1 cellular context compared by ENCODE assay signal in the genomic region with DNA sequence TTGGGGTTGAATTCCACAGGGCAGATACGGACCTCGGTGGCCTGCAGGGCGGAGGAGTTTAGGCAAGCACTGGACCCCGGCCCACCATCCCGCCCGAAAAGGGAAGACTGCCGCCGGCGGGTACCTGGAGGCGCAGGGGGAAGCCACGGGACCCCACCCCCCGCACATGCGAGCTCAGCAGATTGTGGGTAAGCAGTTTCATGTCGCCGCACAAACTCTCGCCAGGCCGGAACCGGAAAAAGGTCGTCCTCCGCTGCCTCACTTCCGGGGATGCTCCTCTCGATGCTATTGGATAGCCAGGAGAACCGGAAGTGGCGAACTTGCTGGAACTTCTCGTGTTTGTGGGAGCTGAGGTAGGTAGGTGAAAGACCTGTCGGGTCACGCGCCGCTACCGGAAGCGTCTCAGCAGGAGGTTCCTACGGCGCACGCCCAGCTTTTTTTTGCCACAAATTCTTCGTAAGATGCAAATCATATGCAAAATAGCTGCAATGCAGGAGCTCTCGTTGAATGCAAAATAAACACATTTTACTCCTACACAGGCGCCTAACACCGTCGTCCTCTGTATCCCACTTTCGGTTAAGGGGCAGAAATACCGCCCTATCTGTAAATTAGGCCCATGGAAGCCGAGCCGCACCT.
A peak's percentile ranks its signal among the peaks of the same experiment; 100 is the strongest.
TF ChIP-seq lines count a peak whose summit lies in the region.

A gene (minus strand): TSS at position 235 of the 636 bp plus-strand sequence. CDS start 33 bp downstream, at position 202.

TF ChIP-seq in K562, 482 proteins besides CTCF, POLR2A, EP300 and RAD21 (continued from another document and continues in another):
- TF ChIP-seq, protein P1, sequence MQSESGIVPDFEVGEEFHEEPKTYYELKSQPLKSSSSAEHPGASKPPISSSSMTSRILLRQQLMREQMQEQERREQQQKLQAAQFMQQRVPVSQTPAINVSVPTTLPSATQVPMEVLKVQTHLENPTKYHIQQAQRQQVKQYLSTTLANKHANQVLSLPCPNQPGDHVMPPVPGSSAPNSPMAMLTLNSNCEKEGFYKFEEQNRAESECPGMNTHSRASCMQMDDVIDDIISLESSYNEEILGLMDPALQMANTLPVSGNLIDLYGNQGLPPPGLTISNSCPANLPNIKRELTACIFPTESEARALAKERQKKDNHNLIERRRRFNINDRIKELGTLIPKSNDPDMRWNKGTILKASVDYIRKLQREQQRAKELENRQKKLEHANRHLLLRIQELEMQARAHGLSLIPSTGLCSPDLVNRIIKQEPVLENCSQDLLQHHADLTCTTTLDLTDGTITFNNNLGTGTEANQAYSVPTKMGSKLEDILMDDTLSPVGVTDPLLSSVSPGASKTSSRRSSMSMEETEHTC (IDR thresholded peaks at IDR 0.05): peak; percentile 93; the same call in 1 of the 2 replicates
- peak; percentile 72 for TF ChIP-seq NR2C1 (IDR thresholded peaks at IDR 0.05)
- TF ChIP-seq NR2C1 (tag; IDR thresholded peaks at IDR 0.05): peak; percentile 45
- TF ChIP-seq, protein P2, sequence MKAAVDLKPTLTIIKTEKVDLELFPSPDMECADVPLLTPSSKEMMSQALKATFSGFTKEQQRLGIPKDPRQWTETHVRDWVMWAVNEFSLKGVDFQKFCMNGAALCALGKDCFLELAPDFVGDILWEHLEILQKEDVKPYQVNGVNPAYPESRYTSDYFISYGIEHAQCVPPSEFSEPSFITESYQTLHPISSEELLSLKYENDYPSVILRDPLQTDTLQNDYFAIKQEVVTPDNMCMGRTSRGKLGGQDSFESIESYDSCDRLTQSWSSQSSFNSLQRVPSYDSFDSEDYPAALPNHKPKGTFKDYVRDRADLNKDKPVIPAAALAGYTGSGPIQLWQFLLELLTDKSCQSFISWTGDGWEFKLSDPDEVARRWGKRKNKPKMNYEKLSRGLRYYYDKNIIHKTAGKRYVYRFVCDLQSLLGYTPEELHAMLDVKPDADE (conservative IDR thresholded peaks at IDR 0.05; ENCODE audit: control insufficient read depth, low read depth, low read length): peak; percentile 43; the same call in 1 of the 2 replicates
- TF ChIP-seq TBL1XR1 (IDR thresholded peaks at IDR 0.05; ENCODE audit: low read length in 2 of 2): no peak
- TF ChIP-seq, protein P3, sequence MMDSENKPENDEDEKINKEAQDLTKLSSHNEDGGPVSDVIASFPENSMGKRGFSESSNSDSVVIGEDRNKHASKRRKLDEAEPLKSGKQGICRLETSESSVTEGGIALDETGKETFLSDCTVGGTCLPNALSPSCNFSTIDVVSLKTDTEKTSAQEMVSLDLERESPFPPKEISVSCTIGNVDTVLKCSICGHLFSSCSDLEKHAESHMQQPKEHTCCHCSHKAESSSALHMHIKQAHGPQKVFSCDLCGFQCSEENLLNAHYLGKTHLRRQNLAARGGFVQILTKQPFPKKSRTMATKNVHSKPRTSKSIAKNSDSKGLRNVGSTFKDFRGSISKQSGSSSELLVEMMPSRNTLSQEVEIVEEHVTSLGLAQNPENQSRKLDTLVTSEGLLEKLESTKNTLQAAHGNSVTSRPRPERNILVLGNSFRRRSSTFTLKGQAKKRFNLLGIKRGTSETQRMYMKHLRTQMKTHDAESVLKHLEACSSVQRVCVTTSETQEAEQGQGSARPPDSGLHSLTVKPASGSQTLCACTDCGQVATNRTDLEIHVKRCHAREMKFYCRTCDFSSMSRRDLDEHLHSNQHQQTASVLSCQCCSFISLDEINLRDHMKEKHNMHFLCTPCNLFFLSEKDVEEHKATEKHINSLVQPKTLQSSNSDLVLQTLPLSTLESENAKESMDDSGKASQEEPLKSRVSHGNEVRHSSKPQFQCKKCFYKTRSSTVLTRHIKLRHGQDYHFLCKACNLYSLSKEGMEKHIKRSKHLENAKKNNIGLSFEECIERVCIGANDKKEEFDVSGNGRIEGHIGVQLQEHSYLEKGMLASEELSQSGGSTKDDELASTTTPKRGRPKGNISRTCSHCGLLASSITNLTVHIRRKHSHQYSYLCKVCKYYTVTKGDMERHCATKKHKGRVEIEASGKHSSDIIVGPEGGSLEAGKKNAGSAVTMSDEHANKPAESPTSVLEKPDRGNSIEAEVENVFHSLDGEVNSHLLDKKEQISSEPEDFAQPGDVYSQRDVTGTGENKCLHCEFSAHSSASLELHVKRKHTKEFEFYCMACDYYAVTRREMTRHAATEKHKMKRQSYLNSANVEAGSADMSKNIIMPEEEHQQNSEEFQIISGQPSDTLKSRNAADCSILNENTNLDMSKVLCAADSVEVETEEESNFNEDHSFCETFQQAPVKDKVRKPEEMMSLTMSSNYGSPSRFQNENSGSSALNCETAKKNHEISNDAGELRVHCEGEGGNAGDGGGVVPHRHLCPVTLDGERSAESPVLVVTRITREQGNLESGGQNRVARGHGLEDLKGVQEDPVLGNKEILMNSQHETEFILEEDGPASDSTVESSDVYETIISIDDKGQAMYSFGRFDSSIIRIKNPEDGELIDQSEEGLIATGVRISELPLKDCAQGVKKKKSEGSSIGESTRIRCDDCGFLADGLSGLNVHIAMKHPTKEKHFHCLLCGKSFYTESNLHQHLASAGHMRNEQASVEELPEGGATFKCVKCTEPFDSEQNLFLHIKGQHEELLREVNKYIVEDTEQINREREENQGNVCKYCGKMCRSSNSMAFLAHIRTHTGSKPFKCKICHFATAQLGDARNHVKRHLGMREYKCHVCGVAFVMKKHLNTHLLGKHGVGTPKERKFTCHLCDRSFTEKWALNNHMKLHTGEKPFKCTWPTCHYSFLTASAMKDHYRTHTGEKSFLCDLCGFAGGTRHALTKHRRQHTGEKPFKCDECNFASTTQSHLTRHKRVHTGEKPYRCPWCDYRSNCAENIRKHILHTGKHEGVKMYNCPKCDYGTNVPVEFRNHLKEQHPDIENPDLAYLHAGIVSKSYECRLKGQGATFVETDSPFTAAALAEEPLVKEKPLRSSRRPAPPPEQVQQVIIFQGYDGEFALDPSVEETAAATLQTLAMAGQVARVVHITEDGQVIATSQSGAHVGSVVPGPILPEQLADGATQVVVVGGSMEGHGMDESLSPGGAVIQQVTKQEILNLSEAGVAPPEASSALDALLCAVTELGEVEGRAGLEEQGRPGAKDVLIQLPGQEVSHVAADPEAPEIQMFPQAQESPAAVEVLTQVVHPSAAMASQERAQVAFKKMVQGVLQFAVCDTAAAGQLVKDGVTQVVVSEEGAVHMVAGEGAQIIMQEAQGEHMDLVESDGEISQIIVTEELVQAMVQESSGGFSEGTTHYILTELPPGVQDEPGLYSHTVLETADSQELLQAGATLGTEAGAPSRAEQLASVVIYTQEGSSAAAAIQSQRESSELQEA (IDR thresholded peaks at IDR 0.05; ENCODE audit: low read depth): no peak
- no peak for TF ChIP-seq CBX8 (IDR thresholded peaks at IDR 0.05; ENCODE audit: borderline replicate concordance, extremely low read depth, low read depth, low read length, poor library complexity, severe bottlenecking)
- TF ChIP-seq ZNF551 (CRISPR knock-in tag; IDR thresholded peaks at IDR 0.05): no peak
- TF ChIP-seq, protein P4, sequence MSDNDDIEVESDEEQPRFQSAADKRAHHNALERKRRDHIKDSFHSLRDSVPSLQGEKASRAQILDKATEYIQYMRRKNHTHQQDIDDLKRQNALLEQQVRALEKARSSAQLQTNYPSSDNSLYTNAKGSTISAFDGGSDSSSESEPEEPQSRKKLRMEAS (CRISPR knock-in tag; IDR thresholded peaks at IDR 0.05): peak; percentile 78
- TF ChIP-seq ETV5 (CRISPR knock-in tag; IDR thresholded peaks at IDR 0.05; ENCODE audit: low read depth): peak; percentile 93
- TF ChIP-seq, protein P5, sequence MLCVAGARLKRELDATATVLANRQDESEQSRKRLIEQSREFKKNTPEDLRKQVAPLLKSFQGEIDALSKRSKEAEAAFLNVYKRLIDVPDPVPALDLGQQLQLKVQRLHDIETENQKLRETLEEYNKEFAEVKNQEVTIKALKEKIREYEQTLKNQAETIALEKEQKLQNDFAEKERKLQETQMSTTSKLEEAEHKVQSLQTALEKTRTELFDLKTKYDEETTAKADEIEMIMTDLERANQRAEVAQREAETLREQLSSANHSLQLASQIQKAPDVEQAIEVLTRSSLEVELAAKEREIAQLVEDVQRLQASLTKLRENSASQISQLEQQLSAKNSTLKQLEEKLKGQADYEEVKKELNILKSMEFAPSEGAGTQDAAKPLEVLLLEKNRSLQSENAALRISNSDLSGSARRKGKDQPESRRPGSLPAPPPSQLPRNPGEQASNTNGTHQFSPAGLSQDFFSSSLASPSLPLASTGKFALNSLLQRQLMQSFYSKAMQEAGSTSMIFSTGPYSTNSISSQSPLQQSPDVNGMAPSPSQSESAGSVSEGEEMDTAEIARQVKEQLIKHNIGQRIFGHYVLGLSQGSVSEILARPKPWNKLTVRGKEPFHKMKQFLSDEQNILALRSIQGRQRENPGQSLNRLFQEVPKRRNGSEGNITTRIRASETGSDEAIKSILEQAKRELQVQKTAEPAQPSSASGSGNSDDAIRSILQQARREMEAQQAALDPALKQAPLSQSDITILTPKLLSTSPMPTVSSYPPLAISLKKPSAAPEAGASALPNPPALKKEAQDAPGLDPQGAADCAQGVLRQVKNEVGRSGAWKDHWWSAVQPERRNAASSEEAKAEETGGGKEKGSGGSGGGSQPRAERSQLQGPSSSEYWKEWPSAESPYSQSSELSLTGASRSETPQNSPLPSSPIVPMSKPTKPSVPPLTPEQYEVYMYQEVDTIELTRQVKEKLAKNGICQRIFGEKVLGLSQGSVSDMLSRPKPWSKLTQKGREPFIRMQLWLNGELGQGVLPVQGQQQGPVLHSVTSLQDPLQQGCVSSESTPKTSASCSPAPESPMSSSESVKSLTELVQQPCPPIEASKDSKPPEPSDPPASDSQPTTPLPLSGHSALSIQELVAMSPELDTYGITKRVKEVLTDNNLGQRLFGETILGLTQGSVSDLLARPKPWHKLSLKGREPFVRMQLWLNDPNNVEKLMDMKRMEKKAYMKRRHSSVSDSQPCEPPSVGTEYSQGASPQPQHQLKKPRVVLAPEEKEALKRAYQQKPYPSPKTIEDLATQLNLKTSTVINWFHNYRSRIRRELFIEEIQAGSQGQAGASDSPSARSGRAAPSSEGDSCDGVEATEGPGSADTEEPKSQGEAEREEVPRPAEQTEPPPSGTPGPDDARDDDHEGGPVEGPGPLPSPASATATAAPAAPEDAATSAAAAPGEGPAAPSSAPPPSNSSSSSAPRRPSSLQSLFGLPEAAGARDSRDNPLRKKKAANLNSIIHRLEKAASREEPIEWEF (CRISPR knock-in tag; IDR thresholded peaks at IDR 0.05): 0 out of 2 replicates have a peak, but pooled peaks have one; percentile 35
- TF ChIP-seq HDAC6 (IDR thresholded peaks at IDR 0.05; ENCODE audit: low read depth, low read length): no peak
- TF ChIP-seq, protein P6, sequence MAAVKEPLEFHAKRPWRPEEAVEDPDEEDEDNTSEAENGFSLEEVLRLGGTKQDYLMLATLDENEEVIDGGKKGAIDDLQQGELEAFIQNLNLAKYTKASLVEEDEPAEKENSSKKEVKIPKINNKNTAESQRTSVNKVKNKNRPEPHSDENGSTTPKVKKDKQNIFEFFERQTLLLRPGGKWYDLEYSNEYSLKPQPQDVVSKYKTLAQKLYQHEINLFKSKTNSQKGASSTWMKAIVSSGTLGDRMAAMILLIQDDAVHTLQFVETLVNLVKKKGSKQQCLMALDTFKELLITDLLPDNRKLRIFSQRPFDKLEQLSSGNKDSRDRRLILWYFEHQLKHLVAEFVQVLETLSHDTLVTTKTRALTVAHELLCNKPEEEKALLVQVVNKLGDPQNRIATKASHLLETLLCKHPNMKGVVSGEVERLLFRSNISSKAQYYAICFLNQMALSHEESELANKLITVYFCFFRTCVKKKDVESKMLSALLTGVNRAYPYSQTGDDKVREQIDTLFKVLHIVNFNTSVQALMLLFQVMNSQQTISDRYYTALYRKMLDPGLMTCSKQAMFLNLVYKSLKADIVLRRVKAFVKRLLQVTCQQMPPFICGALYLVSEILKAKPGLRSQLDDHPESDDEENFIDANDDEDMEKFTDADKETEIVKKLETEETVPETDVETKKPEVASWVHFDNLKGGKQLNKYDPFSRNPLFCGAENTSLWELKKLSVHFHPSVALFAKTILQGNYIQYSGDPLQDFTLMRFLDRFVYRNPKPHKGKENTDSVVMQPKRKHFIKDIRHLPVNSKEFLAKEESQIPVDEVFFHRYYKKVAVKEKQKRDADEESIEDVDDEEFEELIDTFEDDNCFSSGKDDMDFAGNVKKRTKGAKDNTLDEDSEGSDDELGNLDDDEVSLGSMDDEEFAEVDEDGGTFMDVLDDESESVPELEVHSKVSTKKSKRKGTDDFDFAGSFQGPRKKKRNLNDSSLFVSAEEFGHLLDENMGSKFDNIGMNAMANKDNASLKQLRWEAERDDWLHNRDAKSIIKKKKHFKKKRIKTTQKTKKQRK (IDR thresholded peaks at IDR 0.05; ENCODE audit: borderline replicate concordance, low read depth, low read length): no peak
- peak; percentile 76 for TF ChIP-seq PHF20 (IDR thresholded peaks at IDR 0.05; ENCODE audit: partially characterized antibody)
- TF ChIP-seq, protein P7, sequence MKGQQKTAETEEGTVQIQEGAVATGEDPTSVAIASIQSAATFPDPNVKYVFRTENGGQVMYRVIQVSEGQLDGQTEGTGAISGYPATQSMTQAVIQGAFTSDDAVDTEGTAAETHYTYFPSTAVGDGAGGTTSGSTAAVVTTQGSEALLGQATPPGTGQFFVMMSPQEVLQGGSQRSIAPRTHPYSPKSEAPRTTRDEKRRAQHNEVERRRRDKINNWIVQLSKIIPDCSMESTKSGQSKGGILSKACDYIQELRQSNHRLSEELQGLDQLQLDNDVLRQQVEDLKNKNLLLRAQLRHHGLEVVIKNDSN (CRISPR knock-in tag; IDR thresholded peaks at IDR 0.05): peak; percentile 91
- no peak for TF ChIP-seq SMAD2 (IDR thresholded peaks at IDR 0.05; ENCODE audit: low read depth, low read length)
- TF ChIP-seq CREM (IDR thresholded peaks at IDR 0.05; ENCODE audit: low read depth): peak; percentile 93
- peak in 1 of 2 experiments; percentile 24; a peak in 1 of 4 replicates for TF ChIP-seq ETV6 (IDR thresholded peaks at IDR 0.05; ENCODE audit: borderline replicate concordance in 1 of 2, low read depth in 2 of 2, low read length in 1 of 2)
- no peak for TF ChIP-seq ETV6 (CRISPR knock-in tag; IDR thresholded peaks at IDR 0.05; ENCODE audit: borderline replicate concordance)
- peak; percentile 69 for TF ChIP-seq ASH1L (IDR thresholded peaks at IDR 0.05; ENCODE audit: borderline replicate concordance, low read depth, partially characterized antibody)
- TF ChIP-seq SETDB1 (IDR thresholded peaks at IDR 0.05; ENCODE audit: low read length): no peak
- TF ChIP-seq OTX1 (CRISPR knock-in tag; IDR thresholded peaks at IDR 0.05): peak; percentile 4; the same call in 1 of the 2 replicates
- TF ChIP-seq PHF8 (IDR thresholded peaks at IDR 0.05; ENCODE audit: borderline replicate concordance, low read length): peak; percentile 81
- no peak for TF ChIP-seq TCF7L2 (IDR thresholded peaks at IDR 0.05; ENCODE audit: low read depth, low read length)
- TF ChIP-seq, protein P8, sequence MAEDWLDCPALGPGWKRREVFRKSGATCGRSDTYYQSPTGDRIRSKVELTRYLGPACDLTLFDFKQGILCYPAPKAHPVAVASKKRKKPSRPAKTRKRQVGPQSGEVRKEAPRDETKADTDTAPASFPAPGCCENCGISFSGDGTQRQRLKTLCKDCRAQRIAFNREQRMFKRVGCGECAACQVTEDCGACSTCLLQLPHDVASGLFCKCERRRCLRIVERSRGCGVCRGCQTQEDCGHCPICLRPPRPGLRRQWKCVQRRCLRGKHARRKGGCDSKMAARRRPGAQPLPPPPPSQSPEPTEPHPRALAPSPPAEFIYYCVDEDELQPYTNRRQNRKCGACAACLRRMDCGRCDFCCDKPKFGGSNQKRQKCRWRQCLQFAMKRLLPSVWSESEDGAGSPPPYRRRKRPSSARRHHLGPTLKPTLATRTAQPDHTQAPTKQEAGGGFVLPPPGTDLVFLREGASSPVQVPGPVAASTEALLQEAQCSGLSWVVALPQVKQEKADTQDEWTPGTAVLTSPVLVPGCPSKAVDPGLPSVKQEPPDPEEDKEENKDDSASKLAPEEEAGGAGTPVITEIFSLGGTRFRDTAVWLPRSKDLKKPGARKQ (CRISPR knock-in tag; IDR thresholded peaks at IDR 0.05): no peak
- no peak for TF ChIP-seq MCM5 (IDR thresholded peaks at IDR 0.05; ENCODE audit: low read depth)
- TF ChIP-seq HDAC1 (IDR thresholded peaks at IDR 0.05): peak in 1 of 2 experiments; percentile 91; a peak in 2 of 4 replicates
- TF ChIP-seq TAF9B (IDR thresholded peaks at IDR 0.05; ENCODE audit: partially characterized antibody): no peak
- peak; percentile 47 for TF ChIP-seq RBM22 (IDR thresholded peaks at IDR 0.05; ENCODE audit: low read depth, low read length, poor library complexity, severe bottlenecking)
- no peak for TF ChIP-seq BMI1 (IDR thresholded peaks at IDR 0.05; ENCODE audit: low read length)
